8 cellular contexts compared by ENCODE assay signal in genomic region chr12:7017870-7018349, GRCh38. TPM values are rescaled to one million over a fixed set of nuclear protein-coding genes. Genes with fewer than 3 reads are reported as not detected.
DNase-seq lines count a peak whose midpoint lies in the region; ATAC-seq and TF ChIP-seq lines count a peak whose summit lies in the region.

No MANE protein-coding gene starts in this region.

- peaks cover 17% of the 10 kb centered on the region for H3K4me1 ChIP-seq in CD4-positive, CD25-positive, alpha-beta regulatory T cell (ENCODE audit: control insufficient read depth, insufficient read depth, low read length, poor library complexity, severe bottlenecking)
- H3K4me1 ChIP-seq in HUES48 (ENCODE audit: control insufficient read depth, insufficient read depth, low read length) (peaks cover 12% of the 10 kb centered on the region; the same call in 1 of the 2 replicates), cardiac muscle cell (ENCODE audit: low read depth) (peaks cover 11% of the 10 kb centered on the region), sigmoid colon (peaks cover 0 to 24% (median 23%) of the 10 kb centered on the region in 4 donors)

- H3K27me3 Mint-ChIP-seq in CD4-positive, CD25-positive, alpha-beta regulatory T cell, result peaks cover 6% of the 10 kb centered on the region
- no peaks in the 10 kb centered on the region for H3K27me3 Mint-ChIP-seq in WTC11 (ENCODE audit: low read depth)

- intact Hi-C loops in sigmoid colon (cut with DNase I), result loop anchor here (2.0 kb wide), 4 partner anchors 27 to 91 kb away; partner anchors contain the start of genes C12orf57, C1RL, EMG1 and PHB2

- H3K4me1 Mint-ChIP-seq in CD4-positive, CD25-positive, alpha-beta regulatory T cell, result peaks cover 12 to 45% (median 28%) of the 10 kb centered on the region in 4 donors
- peaks cover 27% of the 10 kb centered on the region for H3K4me1 Mint-ChIP-seq in WTC11

- peaks cover 15% of the 10 kb centered on the region for H3K36me3 Mint-ChIP-seq in CD4-positive, CD25-positive, alpha-beta regulatory T cell
- 0 out of 2 replicates have a peak, but pooled peaks cover 3% of the 10 kb centered on the region for H3K36me3 Mint-ChIP-seq in WTC11

- no peak for TF ChIP-seq EP300 in sigmoid colon (IDR thresholded peaks at IDR 0.05)

- no peaks in the 10 kb centered on the region for H3K9me3 Mint-ChIP-seq in CD4-positive, CD25-positive, alpha-beta regulatory T cell
- H3K9me3 Mint-ChIP-seq in WTC11, result no peaks in the 10 kb centered on the region

- DNase-seq in CD4-positive, CD25-positive, alpha-beta regulatory T cell, result no peak
- DNase-seq in WTC11 (ENCODE audit: low spot score) (no peak), cardiac muscle cell (ENCODE audit: low read depth in 1 of 2, low spot score in 1 of 2) (no peak), sigmoid colon (no peak), NCI-H1694 (lab: John Stamatoyannopoulos, UW) (no peak), DMS153 treated with DMSO at 0.1 percent for 48 hours (lab: John Stamatoyannopoulos, UW; ENCODE audit: unreplicated experiment) (no peak)

- peak overlapping the region; percentile 90 to 99 (median 93) for H3K4me3 Mint-ChIP-seq in CD4-positive, CD25-positive, alpha-beta regulatory T cell
- peak overlapping the region; percentile 95 for H3K4me3 Mint-ChIP-seq in WTC11

- H3K27ac Mint-ChIP-seq in CD4-positive, CD25-positive, alpha-beta regulatory T cell, result peak overlapping the region; percentile 7 to 91 (median 88)
- peak overlapping the region; percentile 73; the same call in 1 of the 2 replicates for H3K27ac Mint-ChIP-seq in WTC11

- no peak for TF ChIP-seq POLR2A in sigmoid colon (IDR thresholded peaks at IDR 0.05)

- H3K9ac ChIP-seq in HUES48 (ENCODE audit: low read depth, low read length), result peak overlapping the region; percentile 27; the same call in 1 of the 2 replicates

- POLR2A ChIA-PET in WTC11 (lab: Charles Lee), result interaction anchor here (0.8 to 1.6 kb wide), 6 partner anchors 43 to 80 kb away, joined by 3 to 10 read pairs (median 4); partner anchors contain the start of genes C12orf57 and RNU7-1

- TF ChIP-seq CTCF in WTC11 (IDR thresholded peaks at IDR 0.05) (no peak), cardiac muscle cell (IDR thresholded peaks at IDR 0.05; ENCODE audit: low read depth, low read length) (no peak), sigmoid colon (IDR thresholded peaks at IDR 0.05) (no peak)

- WGBS in sigmoid colon, 2 donors, result 0 to 1% methylated on average over 25 of the region's 25 CpGs

- ATAC-seq in CD4-positive, CD25-positive, alpha-beta regulatory T cell (ENCODE audit: low read depth in 2 of 2), result peak in 1 of 2 donors; percentile 1
- ATAC-seq in GM19324 (IDR thresholded peaks at IDR 0.05; ENCODE audit: low FRiP score, unreplicated experiment) (peak; percentile 3), WTC11 (peak; percentile 40)

- peak overlapping the region; percentile 92 for H3K27ac ChIP-seq in CD4-positive, CD25-positive, alpha-beta regulatory T cell (ENCODE audit: insufficient read depth, low read length, poor library complexity, severe bottlenecking)
- H3K27ac ChIP-seq in HUES48 (ENCODE audit: low read depth, low read length), result peak overlapping the region; percentile 98
- H3K27ac ChIP-seq in cardiac muscle cell, result peak overlapping the region; percentile 62
- H3K27ac ChIP-seq in sigmoid colon, result peak overlapping the region; percentile 80 to 95 (median 94)

- CTCF ChIA-PET in WTC11 (lab: Charles Lee), result interaction anchor here (0.7 to 2.5 kb wide), 26 partner anchors 9 to 145 kb away, joined by 3 to 22 read pairs (median 4); partner anchors contain the start of genes C12orf57, C1RL, C1S and SPSB2

- H3K36me3 ChIP-seq in CD4-positive, CD25-positive, alpha-beta regulatory T cell (ENCODE audit: control insufficient read depth, insufficient read depth, low read length), result peaks cover 4% of the 10 kb centered on the region
- H3K36me3 ChIP-seq in HUES48 (ENCODE audit: control insufficient read depth, insufficient read depth, low read length) (peaks cover 20% of the 10 kb centered on the region; the same call in 1 of the 2 replicates), cardiac muscle cell (no peaks in the 10 kb centered on the region), sigmoid colon (peaks cover 0 to 8% (median 0%) of the 10 kb centered on the region in 4 donors)

- H3K4me3 ChIP-seq in CD4-positive, CD25-positive, alpha-beta regulatory T cell (ENCODE audit: low read depth, low read length), result peak overlapping the region; percentile 70
- H3K4me3 ChIP-seq in HUES48 (ENCODE audit: low read depth, low read length) (peak overlapping the region; percentile 71), cardiac muscle cell (peak overlapping the region; percentile 76), sigmoid colon (peak overlapping the region; percentile 63 to 93 (median 74))

- H3K9me3 ChIP-seq in CD4-positive, CD25-positive, alpha-beta regulatory T cell (ENCODE audit: control insufficient read depth in 2 of 2, low read length in 2 of 2), result no peaks in the 10 kb centered on the region
- H3K9me3 ChIP-seq in HUES48 (ENCODE audit: control insufficient read depth, insufficient read depth, low read length) (no peaks in the 10 kb centered on the region), cardiac muscle cell (ENCODE audit: low read depth) (no peaks in the 10 kb centered on the region), sigmoid colon (no peaks in the 10 kb centered on the region)

- H3K27me3 ChIP-seq in CD4-positive, CD25-positive, alpha-beta regulatory T cell (ENCODE audit: control insufficient read depth, insufficient read depth, low read length), result no peaks in the 10 kb centered on the region
- H3K27me3 ChIP-seq in HUES48 (ENCODE audit: control insufficient read depth, insufficient read depth, low read length) (no peaks in the 10 kb centered on the region), cardiac muscle cell (no peaks in the 10 kb centered on the region), sigmoid colon (no peaks in the 10 kb centered on the region)

TF ChIP-seq in WTC11, 78 proteins besides CTCF, POLR2A, EP300 and RAD21:
- 0 out of 2 replicates have a peak, but pooled peaks have one; percentile 40 for TF ChIP-seq ESRRA (CRISPR knock-in tag; IDR thresholded peaks at IDR 0.05; ENCODE audit: borderline replicate concordance)
- no peak for TF ChIP-seq MXD4 (CRISPR knock-in tag; IDR thresholded peaks at IDR 0.05; ENCODE audit: borderline replicate concordance)

RNA-seq across cellular contexts. Expression of gene LPCAT3, which starts 0.4 kb away (rescaled TPM):
- total RNA-seq in CD4-positive, CD25-positive, alpha-beta regulatory T cell, result 28.3 TPM
- polyA plus RNA-seq in CD4-positive, CD25-positive, alpha-beta regulatory T cell, result 10 to 100 TPM; 25.0 to 32.8 (median 30.9) TPM
- total RNA-seq in WTC11 (2021) (35.3 to 40.0 TPM (median 36.2 TPM) in 3 replicates), cardiac muscle cell (12.0 and 15.8 TPM in 2 replicates), sigmoid colon (10 to 100 TPM; 18.6 to 27.0 (median 25.4) TPM)
- polyA plus RNA-seq in cardiac muscle cell (31.4 and 37.8 TPM in 2 replicates), sigmoid colon (10 to 100 TPM in 2 of 3 donors, 1 to 10 TPM in 1; 7.8 to 47.9 (median 16.9) TPM)

RNA-seq across cellular contexts. Expression of gene C1S, which starts 42.6 kb away (rescaled TPM):
- total RNA-seq in CD4-positive, CD25-positive, alpha-beta regulatory T cell, result 5.7 TPM
- not detected for polyA plus RNA-seq in CD4-positive, CD25-positive, alpha-beta regulatory T cell
- total RNA-seq in WTC11 (2021) (6.2 to 8.8 TPM (median 7.6 TPM) in 3 replicates), cardiac muscle cell (3.0 and 5.0 TPM in 2 replicates), sigmoid colon (100 to 1,000 TPM; 420 to 622 (median 463) TPM)
- polyA plus RNA-seq in cardiac muscle cell (7.3 and 9.3 TPM in 2 replicates), sigmoid colon (100 to 1,000 TPM in 1 of 3 donors, 10 to 100 TPM in 2; 15.5 to 244 (median 52.9) TPM)

RNA-seq across cellular contexts. Expression of gene EMG1, which starts 47.2 kb away (rescaled TPM):
- 44.1 TPM for total RNA-seq in CD4-positive, CD25-positive, alpha-beta regulatory T cell
- 10 to 100 TPM; 71.8 to 89.4 (median 79.4) TPM for polyA plus RNA-seq in CD4-positive, CD25-positive, alpha-beta regulatory T cell
- total RNA-seq in WTC11 (2021) (59.3 to 78.6 TPM (median 59.8 TPM) in 3 replicates), cardiac muscle cell (15.7 and 21.5 TPM in 2 replicates), sigmoid colon (10 to 100 TPM; 18.8 to 32.3 (median 22.7) TPM)
- polyA plus RNA-seq in cardiac muscle cell (29.7 and 39.2 TPM in 2 replicates), sigmoid colon (10 to 100 TPM; 19.2 to 33.0 (median 21.3) TPM)

RNA-seq across cellular contexts. Expression of gene PHB2, which starts 47.4 kb away (rescaled TPM):
- 134 TPM for total RNA-seq in CD4-positive, CD25-positive, alpha-beta regulatory T cell
- 100 to 1,000 TPM; 118 to 134 (median 125) TPM for polyA plus RNA-seq in CD4-positive, CD25-positive, alpha-beta regulatory T cell
- total RNA-seq in WTC11 (2021), result 350 to 397 TPM (median 352 TPM) in 3 replicates
- 350 and 388 TPM in 2 replicates for total RNA-seq in cardiac muscle cell
- 181 and 228 TPM in 2 replicates for polyA plus RNA-seq in cardiac muscle cell
- 100 to 1,000 TPM; 211 to 327 (median 285) TPM for total RNA-seq in sigmoid colon
- polyA plus RNA-seq in sigmoid colon, result 100 to 1,000 TPM; 180 to 283 (median 184) TPM

Comparison
In these comparisons a context has a peak if more than half of its experiments do, and no peak if none do; other contexts are left out.
1. RNA of gene C1S, which starts 42.6 kb away (total RNA-seq): 420 to 622 TPM in sigmoid colon; 6.2 to 8.8 TPM in WTC11, 5.7 TPM in CD4-positive, CD25-positive, alpha-beta regulatory T cell (single experiment) and 3.0 to 5.0 TPM in cardiac muscle cell; every median in the first group is over 10 times any median in the second.
2. Peak in every context shown above with its lines, with median percentiles within 50 percentile points of each other: H3K27ac ChIP-seq and H3K4me3 ChIP-seq.